Comparison of ENCODE assay signal across 8 cellular contexts in genomic region chr10:16816142-16816541, GRCh38. TPM values are rescaled to one million over a fixed set of nuclear protein-coding genes. Genes with fewer than 3 reads are reported as not detected.
A peak's percentile ranks its signal among the peaks of the same experiment; 100 is the strongest.
DNase-seq lines count a peak whose midpoint lies in the region; ATAC-seq and TF ChIP-seq lines count a peak whose summit lies in the region.
"Had no signal": no experiment of that assay in that cellular context is flagged by ENCODE, and none has a peak within 500 bp of the region (broad histone marks: within the 10 kb centered on the region; RNA-seq: fewer than 3 reads in every experiment).

No MANE protein-coding gene starts in this region.

- TF ChIP-seq CTCF in GM12865 (IDR thresholded peaks at IDR 0.05; ENCODE audit: insufficient read depth, low read depth, low read length, missing control alignments): no peak
- TF ChIP-seq CTCF in fibroblast of lung (conservative IDR thresholded peaks at IDR 0.05 in 1 of 2, IDR thresholded peaks at IDR 0.05 in 1 of 2; ENCODE audit: low read depth in 1 of 2, low read length in 2 of 2): no peak

- ATAC-seq in GM18873 (IDR thresholded peaks at IDR 0.05; ENCODE audit: low FRiP score, unreplicated experiment): no peak

- DNase-seq in GM12865 (ENCODE audit: low read depth) (no peak), RKO (ENCODE audit: low spot score) (peak; percentile 18), fibroblast of lung (ENCODE audit: low read depth in 2 of 2) (peak in 1 of 2 donors; percentile 11), NCI-H1417 (lab: John Stamatoyannopoulos, UW) (no peak)
- DNase-seq in effector CD4-positive, alpha-beta T cell: no peak

- peak overlapping the region; percentile 77 for H3K27ac ChIP-seq in fibroblast of lung (ENCODE audit: insufficient read depth, low read length)

- no peak overlapping the region for H2AFZ ChIP-seq in fibroblast of lung (ENCODE audit: low read length)

- H3K4me1 ChIP-seq in fibroblast of lung (ENCODE audit: control insufficient read depth, extremely low read depth, insufficient read depth, low read length): peaks cover 7% of the 10 kb centered on the region
- peaks cover 18% of the 10 kb centered on the region for H3K4me1 ChIP-seq in skeletal muscle satellite cell (ENCODE audit: control insufficient read depth, insufficient read depth, low read length)

- H3K4me3 ChIP-seq in GM12865 (ENCODE audit: low read depth, low read length): peak overlapping the region; percentile 84
- peak overlapping the region; percentile 76 to 89 (median 86) for H3K4me3 ChIP-seq in fibroblast of lung (replicated peaks in 1 of 4; ENCODE audit: control extremely low read depth in 1 of 4, insufficient read depth in 1 of 4, low read depth in 3 of 4, low read length in 4 of 4)
- peak overlapping the region; percentile 84 for H3K4me3 ChIP-seq in skeletal muscle satellite cell (ENCODE audit: low read length)

- H3K9me3 ChIP-seq in fibroblast of lung (ENCODE audit: control insufficient read depth, insufficient read depth, low read depth, low read length) (no peaks in the 10 kb centered on the region), skeletal muscle satellite cell (replicated peaks; ENCODE audit: low read length) (no peaks in the 10 kb centered on the region)
- H3K9me3 ChIP-seq: thyroid gland had no signal

- H3K27me3 ChIP-seq in fibroblast of lung (ENCODE audit: control insufficient read depth, insufficient read depth, low read length) (no peaks in the 10 kb centered on the region), skeletal muscle satellite cell (ENCODE audit: control insufficient read depth, insufficient read depth, low read length) (no peaks in the 10 kb centered on the region)
- H3K27me3 ChIP-seq: thyroid gland had no signal

- peaks cover 3% of the 10 kb centered on the region for H3K36me3 ChIP-seq in fibroblast of lung (ENCODE audit: control insufficient read depth, insufficient read depth, low read length)
- peaks cover 3% of the 10 kb centered on the region for H3K36me3 ChIP-seq in skeletal muscle satellite cell (ENCODE audit: insufficient read depth, low read length)
- H3K36me3 ChIP-seq: thyroid gland had no signal

- no peak overlapping the region for H3K9ac ChIP-seq in fibroblast of lung (ENCODE audit: insufficient read depth, low read length)
- peak overlapping the region; percentile 80 for H3K9ac ChIP-seq in skeletal muscle satellite cell (ENCODE audit: low read depth, low read length)

- peak overlapping the region; percentile 99 for H3K4me2 ChIP-seq in fibroblast of lung (ENCODE audit: extremely low read depth, insufficient read depth, low read length)
- peak overlapping the region; percentile 90 for H3K4me2 ChIP-seq in skeletal muscle satellite cell (ENCODE audit: low read length)

- peaks cover 49% of the 10 kb centered on the region for H3K79me2 ChIP-seq in fibroblast of lung (ENCODE audit: control insufficient read depth, insufficient read depth, low read length)

- H4K20me1 ChIP-seq in fibroblast of lung (ENCODE audit: control insufficient read depth, extremely low read depth, insufficient read depth, low read length): no peaks in the 10 kb centered on the region

RNA-seq across cellular contexts. Expression of gene RSU1, which starts 1.1 kb away (rescaled TPM):
- total RNA-seq in fibroblast of lung: 28.5 and 46.9 TPM in 2 replicates
- 229 and 252 TPM in 2 replicates for polyA plus RNA-seq in fibroblast of lung
- polyA plus RNA-seq in fibroblast of lung (2012): 115 and 137 TPM in 2 replicates
- polyA minus RNA-seq in fibroblast of lung (ENCODE audit: low replicate concordance): 48.3 and 51.1 TPM in 2 replicates
- total RNA-seq in skeletal muscle satellite cell (2012; rRNA removed): 66.4 and 83.4 TPM in 2 replicates
